Comparison of ENCODE assay signal across 8 cellular contexts in the genomic region with DNA sequence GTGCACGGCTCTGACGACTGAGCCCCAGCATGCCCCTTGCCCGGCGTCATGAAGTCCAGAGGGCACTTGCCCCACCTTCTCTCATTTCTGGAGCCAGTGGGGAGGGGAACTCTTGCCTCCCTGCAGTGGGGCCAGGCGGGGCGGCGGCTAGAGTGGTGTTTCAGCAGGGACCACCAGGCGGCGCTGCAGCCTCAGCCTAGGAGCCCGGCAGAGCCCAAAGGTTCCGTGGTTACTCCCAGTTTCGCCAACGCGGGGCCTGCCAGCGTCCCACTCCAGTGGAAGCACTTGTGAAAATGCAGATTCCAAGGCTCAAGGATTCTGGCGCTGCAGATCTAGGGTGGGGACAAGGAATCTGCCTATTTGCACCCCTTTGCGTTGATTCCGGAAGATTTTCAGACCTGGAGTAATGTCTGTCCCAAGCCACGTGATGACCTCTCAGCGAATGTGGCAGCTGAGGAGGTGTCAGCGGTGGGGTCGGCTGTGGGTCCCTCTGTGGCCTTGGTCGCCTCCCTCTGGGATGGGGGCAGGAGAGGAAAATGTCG. TPM values are rescaled to one million over a fixed set of nuclear protein-coding genes. Genes with fewer than 3 reads are reported as not detected.
DNase-seq lines count a peak whose midpoint lies in the region; ATAC-seq and TF ChIP-seq lines count a peak whose summit lies in the region.

No MANE protein-coding gene starts in this region.

- H3K27ac ChIP-seq in DND-41 (ENCODE audit: low read length) (no peak overlapping the region), upper lobe of left lung (no peak overlapping the region)

- H3K4me3 Mint-ChIP-seq in activated T-helper 17 cell treated with anti-CD3 and anti-CD28 coated beads, Interleukin-2, amount 50 U/mL, for 72 hours: no peak overlapping the region
- peak overlapping the region; percentile 43 to 54 (median 50) for H3K4me3 Mint-ChIP-seq in nephron

- peak; percentile 51 for DNase-seq in DND-41
- DNase-seq in HT-29 (ENCODE audit: low spot score): peak; percentile 78
- DNase-seq in OCI-M1 (lab: John Stamatoyannopoulos, UW): peak; percentile 84
- peak; percentile 38 for DNase-seq in fibroblast of the conjunctiva (ENCODE audit: low read depth)
- peak; percentile 69 to 95 for DNase-seq in upper lobe of left lung

- H3K4me1 ChIP-seq in DND-41 (ENCODE audit: insufficient read depth, low read length) (no peaks in the 10 kb centered on the region), upper lobe of left lung (peaks cover 32 to 37% (median 36%) of the 10 kb centered on the region in 4 donors)

- H3K36me3 ChIP-seq in DND-41 (ENCODE audit: insufficient read depth, low read length): peaks cover 42% of the 10 kb centered on the region
- H3K36me3 ChIP-seq in upper lobe of left lung: peaks cover 0 to 29% (median 21%) of the 10 kb centered on the region in 4 donors

- H3K27me3 ChIP-seq in DND-41 (ENCODE audit: insufficient read depth, low read length, poor library complexity) (no peaks in the 10 kb centered on the region), upper lobe of left lung (no peaks in the 10 kb centered on the region)

- H3K27me3 Mint-ChIP-seq in activated T-helper 17 cell treated with anti-CD3 and anti-CD28 coated beads, Interleukin-2, amount 50 U/mL, for 72 hours: no peaks in the 10 kb centered on the region
- H3K27me3 Mint-ChIP-seq in nephron (ENCODE audit: low read depth): peaks cover 23% of the 10 kb centered on the region

- no peaks in the 10 kb centered on the region for H3K79me2 ChIP-seq in DND-41 (ENCODE audit: insufficient read depth, low read length)

- H3K27ac Mint-ChIP-seq in activated T-helper 17 cell treated with anti-CD3 and anti-CD28 coated beads, Interleukin-2, amount 50 U/mL, for 72 hours: peak overlapping the region; percentile 73
- peak overlapping the region in 2 of 3 experiments; percentile 62 to 76 for H3K27ac Mint-ChIP-seq in nephron

- H3K9me3 ChIP-seq in DND-41 (ENCODE audit: insufficient read depth, low read length, severe bottlenecking) (no peaks in the 10 kb centered on the region), upper lobe of left lung (peaks cover 0 to 2% (median 0%) of the 10 kb centered on the region in 4 donors)

- TF ChIP-seq POLR2A in upper lobe of left lung (IDR thresholded peaks at IDR 0.05): no peak

- no peaks in the 10 kb centered on the region for H3K9me3 Mint-ChIP-seq in activated T-helper 17 cell treated with anti-CD3 and anti-CD28 coated beads, Interleukin-2, amount 50 U/mL, for 72 hours
- H3K9me3 Mint-ChIP-seq in nephron: no peaks in the 10 kb centered on the region

- H3K36me3 Mint-ChIP-seq in activated T-helper 17 cell treated with anti-CD3 and anti-CD28 coated beads, Interleukin-2, amount 50 U/mL, for 72 hours (ENCODE audit: low read depth): peaks cover 91% of the 10 kb centered on the region
- H3K36me3 Mint-ChIP-seq in nephron (ENCODE audit: low read depth): no peaks in the 10 kb centered on the region

- H3K9ac ChIP-seq in DND-41 (ENCODE audit: low read depth, low read length): no peak overlapping the region

- TF ChIP-seq CTCF in DND-41 (IDR thresholded peaks at IDR 0.05; ENCODE audit: borderline replicate concordance, extremely low read depth, low read length, poor library complexity, severe bottlenecking) (peak; percentile 66), nephron (IDR thresholded peaks at IDR 0.05; ENCODE audit: unreplicated experiment in 3 of 3) (peak; percentile 97 to 99 (median 99)), upper lobe of left lung (IDR thresholded peaks at IDR 0.05) (peak; percentile 91 to 96 (median 94))

- TF ChIP-seq EP300 in upper lobe of left lung (IDR thresholded peaks at IDR 0.05): no peak

- H3K4me2 ChIP-seq in DND-41 (ENCODE audit: insufficient read depth, low read length): no peak overlapping the region

- ATAC-seq in DND-41 (ENCODE audit: insufficient read depth, low read depth): peak; percentile 60
- peak; percentile 32 for ATAC-seq in activated T-helper 17 cell treated with anti-CD3 and anti-CD28 coated beads, Interleukin-2, amount 50 U/mL, for 72 hours (replicated peaks)
- ATAC-seq in upper lobe of left lung (ENCODE audit: low FRiP score in 2 of 2): peak; percentile 77 to 88
- no peak for ATAC-seq in HG03442 (IDR thresholded peaks at IDR 0.05; ENCODE audit: unreplicated experiment)

- H2AFZ ChIP-seq in DND-41 (ENCODE audit: low read depth, low read length): no peak overlapping the region

- H4K20me1 ChIP-seq in DND-41 (ENCODE audit: insufficient read depth, low read length): peaks cover 6% of the 10 kb centered on the region

- 34 to 35% methylated on average over 17 to 24 of the region's 24 CpGs for WGBS in upper lobe of left lung, 2 donors

- H3K4me3 ChIP-seq in DND-41 (ENCODE audit: low read depth in 1 of 2, low read length in 2 of 2) (no peak overlapping the region), upper lobe of left lung (no peak overlapping the region)

- H3K4me1 Mint-ChIP-seq in activated T-helper 17 cell treated with anti-CD3 and anti-CD28 coated beads, Interleukin-2, amount 50 U/mL, for 72 hours: peaks cover 31% of the 10 kb centered on the region
- peaks cover 35% of the 10 kb centered on the region for H3K4me1 Mint-ChIP-seq in nephron

RNA-seq across cellular contexts. Expression of a gene that starts 55.7 kb away (rescaled TPM):
- total RNA-seq in HT-29 (2014; rRNA removed; shearing (Covaris generic)): 159 and 173 TPM in 2 replicates
- total RNA-seq in activated T-helper 17 cell treated with anti-CD3 and anti-CD28 coated beads, Interleukin-2, amount 50 U/mL, for 72 hours: 100 to 1,000 TPM; 147 to 620 TPM
- total RNA-seq in upper lobe of left lung: 100 to 1,000 TPM in 2 of 6 donors, 10 to 100 TPM in 4; 29.8 to 148 (median 69.9) TPM
